21 cellular contexts compared by ENCODE assay signal in genomic region chr6:85408039-85408438, GRCh38.
"Had no signal": no experiment of that assay in that cellular context is flagged by ENCODE, and none has a peak within 500 bp of the region (broad histone marks: within the 10 kb centered on the region; RNA-seq: fewer than 3 reads in every experiment).

No MANE protein-coding gene starts in this region.

- H3K9me3 Mint-ChIP-seq: activated CD8-positive, alpha-beta T cell treated with anti-CD3 and anti-CD28 coated beads for 36 hours; activated naive CD8-positive, alpha-beta T cell treated with anti-CD3 and anti-CD28 coated beads, Interleukin-2, amount 50 U/mL, for 24 hours; natural killer cell had no signal

- H3K27ac ChIP-seq: cardiac muscle cell, heart right ventricle, left lung, ovary, prostate gland, upper lobe of right lung had no signal

- DNase-seq: activated CD4-positive, alpha-beta T cell treated with anti-CD3 and anti-CD28 coated beads for 4 hours; activated CD4-positive, CD25-positive, alpha-beta regulatory T cell; activated CD8-positive, alpha-beta memory T cell treated with anti-CD3 and anti-CD28 coated beads, Interleukin-2, amount 10 ng/mL, durations not matched to agents 7 days and 5 days; activated CD8-positive, alpha-beta T cell treated with anti-CD3 and anti-CD28 coated beads for 36 hours; activated gamma-delta T cell; activated naive CD4-positive, alpha-beta T cell treated with anti-CD3 and anti-CD28 coated beads, Interleukin-2, amount 50 U/mL, for 16 hours; activated naive CD8-positive, alpha-beta T cell treated with anti-CD3 and anti-CD28 coated beads, Interleukin-2, amount 50 U/mL, for 24 hours; activated T-cell treated with anti-CD3 and anti-CD28 coated beads for 4 hours; cortex of kidney; heart right ventricle; left lung; midbrain; natural killer cell; ovary; stimulated activated CD4-positive, alpha-beta T cell treated with anti-CD3 and anti-CD28 coated beads, Interleukin-4, amount 100 ng/mL, for 4 hours; stimulated activated naive CD8-positive, alpha-beta T cell treated with anti-CD3 and anti-CD28 coated beads, Interleukin-15, Interleukin-2, amounts not matched to agents 100 U/mL and 50 U/mL, for 24 hours; T-helper 17 cell; upper lobe of right lung had no signal

- H3K9me3 ChIP-seq: heart right ventricle, left lung, ovary, prostate gland, upper lobe of right lung had no signal

- H3K36me3 Mint-ChIP-seq: natural killer cell had no signal

- H3K27me3 Mint-ChIP-seq: activated CD8-positive, alpha-beta T cell treated with anti-CD3 and anti-CD28 coated beads for 36 hours; activated naive CD8-positive, alpha-beta T cell treated with anti-CD3 and anti-CD28 coated beads, Interleukin-2, amount 50 U/mL, for 24 hours had no signal

- H3K27ac Mint-ChIP-seq: activated CD8-positive, alpha-beta memory T cell treated with anti-CD3 and anti-CD28 coated beads, Interleukin-2, amount 10 ng/mL, durations not matched to agents 7 days and 5 days; activated CD8-positive, alpha-beta T cell treated with anti-CD3 and anti-CD28 coated beads for 36 hours; activated naive CD8-positive, alpha-beta T cell treated with anti-CD3 and anti-CD28 coated beads, Interleukin-2, amount 50 U/mL, for 24 hours; natural killer cell; T-helper 17 cell had no signal

- H3K4me3 Mint-ChIP-seq: activated CD8-positive, alpha-beta memory T cell treated with anti-CD3 and anti-CD28 coated beads, Interleukin-2, amount 10 ng/mL, durations not matched to agents 7 days and 5 days; activated CD8-positive, alpha-beta T cell treated with anti-CD3 and anti-CD28 coated beads for 36 hours; activated naive CD8-positive, alpha-beta T cell treated with anti-CD3 and anti-CD28 coated beads, Interleukin-2, amount 50 U/mL, for 24 hours; natural killer cell; T-helper 17 cell had no signal

- H3K36me3 ChIP-seq: cardiac muscle cell, heart right ventricle, left lung, ovary, prostate gland, upper lobe of right lung had no signal

- H3K4me1 ChIP-seq: prostate gland had no signal

- H3K4me3 ChIP-seq: cardiac muscle cell, heart right ventricle, left lung, lung, ovary, prostate gland, upper lobe of right lung had no signal

- H3K27me3 ChIP-seq: cardiac muscle cell, heart right ventricle, left lung, ovary, upper lobe of right lung had no signal
